In genomic region chr3:62875103-62876002, GRCh38 we compare ENCODE assay signal across 8 cellular contexts. TPM values are rescaled to one million over a fixed set of nuclear protein-coding genes. Genes with fewer than 3 reads are reported as not detected.
DNase-seq lines count a peak whose midpoint lies in the region; ATAC-seq and TF ChIP-seq lines count a peak whose summit lies in the region.

Gene CADPS, minus strand, starts transcription at chr3:62875416. Its CDS starts 387 bp downstream, at chr3:62875029.

- H3K36me3 Mint-ChIP-seq in activated CD4-positive, alpha-beta memory T cell treated with anti-CD3 and anti-CD28 coated beads, Interleukin-2, amount 10 ng/mL, durations not matched to agents 7 days and 5 days (ENCODE audit: low read depth) = no peaks in the 10 kb centered on the region

- in situ Hi-C loops in GM23248 (cut with MboI) = no loop called here

- TF ChIP-seq CTCF in RWPE2 (IDR thresholded peaks at IDR 0.05; ENCODE audit: poor library complexity, severe bottlenecking) = no peak
- no peak for TF ChIP-seq CTCF in heart left ventricle (IDR thresholded peaks at IDR 0.05)

- H3K4me3 Mint-ChIP-seq in activated CD4-positive, alpha-beta memory T cell treated with anti-CD3 and anti-CD28 coated beads, Interleukin-2, amount 10 ng/mL, durations not matched to agents 7 days and 5 days = no peak within 1 kb of the TSS

- H3K4me3 ChIP-seq in GM23248 (peak within 1 kb of the TSS; percentile 75), RWPE2 (ENCODE audit: severe bottlenecking) (peak within 1 kb of the TSS; percentile 16), heart left ventricle (peak within 1 kb of the TSS; percentile 43 to 75 (median 62)), rectal smooth muscle tissue (ENCODE audit: low read length) (peak within 1 kb of the TSS; percentile 71)

- intact Hi-C loops in heart left ventricle (cut with DNase I) = loop anchor here in 5 of 10 donors (2.0 to 10.0 kb wide), 4 partner anchors 211 to 319 kb away; no protein-coding TSS in a partner anchor

- TF ChIP-seq POLR2A in heart left ventricle (IDR thresholded peaks at IDR 0.05) = no peak

- H3K9me2 ChIP-seq in GM23248 (ENCODE audit: insufficient read depth) = no peaks in the 10 kb centered on the region

- POLR2A ChIA-PET in activated CD4-positive, alpha-beta memory T cell treated with anti-CD3 and anti-CD28 coated beads, Interleukin-2, amount 10 ng/mL, durations not matched to agents 7 days and 5 days (lab: Charles Lee) = no interaction called here

- H3K9me3 ChIP-seq in GM23248 (ENCODE audit: low read depth) (no peaks in the 10 kb centered on the region), RWPE2 (ENCODE audit: severe bottlenecking) (no peaks in the 10 kb centered on the region), heart left ventricle (peaks cover 0 to 4% (median 0%) of the 10 kb centered on the region in 12 donors)

- no peaks in the 10 kb centered on the region for H3K36me3 ChIP-seq in GM23248 (ENCODE audit: low read depth)
- no peaks in the 10 kb centered on the region for H3K36me3 ChIP-seq in RWPE2 (ENCODE audit: low read depth)
- no peaks in the 10 kb centered on the region for H3K36me3 ChIP-seq in heart left ventricle
- H3K36me3 ChIP-seq in rectal smooth muscle tissue (ENCODE audit: control insufficient read depth, insufficient read depth, low read length) = no peaks in the 10 kb centered on the region

- H4K20me1 ChIP-seq in GM23248 (ENCODE audit: insufficient read depth) = no peaks in the 10 kb centered on the region

- H3K27ac Mint-ChIP-seq in activated CD4-positive, alpha-beta memory T cell treated with anti-CD3 and anti-CD28 coated beads, Interleukin-2, amount 10 ng/mL, durations not matched to agents 7 days and 5 days = no peak within 1 kb of the TSS

- H3K27ac ChIP-seq in GM23248 (no peak within 1 kb of the TSS), RWPE2 (ENCODE audit: poor library complexity, severe bottlenecking) (no peak within 1 kb of the TSS), heart left ventricle (peak within 1 kb of the TSS; percentile 73 to 99 (median 90)), rectal smooth muscle tissue (ENCODE audit: low read depth, low read length) (no peak within 1 kb of the TSS)

- no peaks in the 10 kb centered on the region for H3F3A ChIP-seq in GM23248 (ENCODE audit: insufficient read depth)

- H2AFZ ChIP-seq in GM23248 = peak within 1 kb of the TSS; percentile 82

- peak within 1 kb of the TSS; percentile 87 for H3K4me2 ChIP-seq in GM23248 (ENCODE audit: unreplicated experiment)

- 3 to 4% methylated on average over 38 to 41 of the region's 56 CpGs for WGBS in GM23248 (ENCODE audit: low coverage in 1 of 2, low lambda C conversion rate in 2 of 2, missing lambda C conversion rate in 2 of 2), 2 experiments
- WGBS in heart left ventricle, 4 donors = 2 to 3% (median 2%) methylated on average over 41 to 56 of the region's 56 CpGs

- H3K79me2 ChIP-seq in GM23248 (ENCODE audit: insufficient read depth) = no peaks in the 10 kb centered on the region

- DNase-seq in GM23248 (peak; percentile 78), RWPE2 (ENCODE audit: low spot score) (no peak), heart left ventricle (peak; percentile 14 to 59 (median 34)), AG08395 (ENCODE audit: low spot score) (no peak)
- DNase-seq in activated CD4-positive, alpha-beta memory T cell treated with anti-CD3 and anti-CD28 coated beads, Interleukin-2, amount 10 ng/mL, durations not matched to agents 7 days and 5 days = no peak

- peaks cover 32% of the 10 kb centered on the region for H3K27me3 Mint-ChIP-seq in activated CD4-positive, alpha-beta memory T cell treated with anti-CD3 and anti-CD28 coated beads, Interleukin-2, amount 10 ng/mL, durations not matched to agents 7 days and 5 days

- H3K4me1 ChIP-seq in GM23248 (ENCODE audit: insufficient read depth) (peaks cover 19% of the 10 kb centered on the region), RWPE2 (ENCODE audit: insufficient read depth, poor library complexity, severe bottlenecking) (peaks cover 3% of the 10 kb centered on the region), heart left ventricle (peaks cover 0 to 23% (median 0%) of the 10 kb centered on the region in 12 donors), rectal smooth muscle tissue (ENCODE audit: control insufficient read depth, insufficient read depth, low read length) (no peaks in the 10 kb centered on the region)

- H3K27me3 ChIP-seq in GM23248 (replicated peaks; ENCODE audit: insufficient read depth) (0 out of 2 replicates have a peak, but pooled peaks cover 15% of the 10 kb centered on the region), RWPE2 (ENCODE audit: insufficient read depth, poor library complexity, severe bottlenecking) (peaks cover 66% of the 10 kb centered on the region), heart left ventricle (peaks cover 0 to 46% (median 18%) of the 10 kb centered on the region in 9 donors), rectal smooth muscle tissue (ENCODE audit: control insufficient read depth, insufficient read depth, low read length) (peaks cover 7% of the 10 kb centered on the region)

- ATAC-seq in RWPE2 (ENCODE audit: low read depth) = no peak
- ATAC-seq in heart left ventricle = peak in 1 of 4 donors; percentile 35
- ATAC-seq in HG02885 (IDR thresholded peaks at IDR 0.05; ENCODE audit: poor library complexity, unreplicated experiment) = no peak
- no peak for ATAC-seq in HG03175 (IDR thresholded peaks at IDR 0.05; ENCODE audit: unreplicated experiment)

- H3K9me3 Mint-ChIP-seq in activated CD4-positive, alpha-beta memory T cell treated with anti-CD3 and anti-CD28 coated beads, Interleukin-2, amount 10 ng/mL, durations not matched to agents 7 days and 5 days = no peaks in the 10 kb centered on the region

- CTCF ChIA-PET in activated CD4-positive, alpha-beta memory T cell treated with anti-CD3 and anti-CD28 coated beads, Interleukin-2, amount 10 ng/mL, durations not matched to agents 7 days and 5 days (lab: Charles Lee) = no interaction called here

- H3K4me1 Mint-ChIP-seq in activated CD4-positive, alpha-beta memory T cell treated with anti-CD3 and anti-CD28 coated beads, Interleukin-2, amount 10 ng/mL, durations not matched to agents 7 days and 5 days = no peaks in the 10 kb centered on the region

- peak within 1 kb of the TSS; percentile 14; the same call in 1 of the 2 replicates for H3K9ac ChIP-seq in GM23248
- no peak within 1 kb of the TSS for H3K9ac ChIP-seq in rectal smooth muscle tissue (ENCODE audit: low read length)

RNA-seq across cellular contexts. Expression of gene CADPS, which starts in this region (rescaled TPM):
- 4.1 and 11.4 TPM in 2 replicates for total RNA-seq in GM23248 (2014; rRNA removed; shearing (Covaris generic))
- polyA plus RNA-seq in GM23248 (2016; fragmentation: Nextera tagmentation; extraction: Ambion mirVana) (1.6 and 3.0 TPM in 2 replicates), heart left ventricle (10 to 100 TPM in 1 of 2 donors, 1 to 10 TPM in 1; 4.2 to 12.9 TPM)
- total RNA-seq in heart left ventricle = 10 to 100 TPM in 6 of 9 donors, 1 to 10 TPM in 3; 3.6 to 37.8 (median 13.1) TPM
- not detected for total RNA-seq in activated CD4-positive, alpha-beta memory T cell treated with anti-CD3 and anti-CD28 coated beads, Interleukin-2, amount 10 ng/mL, durations not matched to agents 7 days and 5 days

Comparison
In these comparisons a context has a peak if more than half of its experiments do, and no peak if none do; other contexts are left out.
1. DNase-seq: peak in GM23248 (single experiment) and heart left ventricle (5 of 5); none in RWPE2 (single experiment), activated CD4-positive, alpha-beta memory T cell treated with anti-CD3 and anti-CD28 coated beads, Interleukin-2, amount 10 ng/mL, durations not matched to agents 7 days and 5 days (single experiment) and AG08395 (single experiment).
2. H3K27ac ChIP-seq: peak in heart left ventricle (12 of 12); none in GM23248 (single experiment), RWPE2 (single experiment) and rectal smooth muscle tissue (single experiment).
3. H3K4me3 ChIP-seq: peak in every context shown above with its lines; median percentile 75 in GM23248; 71 in rectal smooth muscle tissue; 62 in heart left ventricle; 16 in RWPE2.